Comparison of ENCODE assay signal across 8 cellular contexts in the genomic region with DNA sequence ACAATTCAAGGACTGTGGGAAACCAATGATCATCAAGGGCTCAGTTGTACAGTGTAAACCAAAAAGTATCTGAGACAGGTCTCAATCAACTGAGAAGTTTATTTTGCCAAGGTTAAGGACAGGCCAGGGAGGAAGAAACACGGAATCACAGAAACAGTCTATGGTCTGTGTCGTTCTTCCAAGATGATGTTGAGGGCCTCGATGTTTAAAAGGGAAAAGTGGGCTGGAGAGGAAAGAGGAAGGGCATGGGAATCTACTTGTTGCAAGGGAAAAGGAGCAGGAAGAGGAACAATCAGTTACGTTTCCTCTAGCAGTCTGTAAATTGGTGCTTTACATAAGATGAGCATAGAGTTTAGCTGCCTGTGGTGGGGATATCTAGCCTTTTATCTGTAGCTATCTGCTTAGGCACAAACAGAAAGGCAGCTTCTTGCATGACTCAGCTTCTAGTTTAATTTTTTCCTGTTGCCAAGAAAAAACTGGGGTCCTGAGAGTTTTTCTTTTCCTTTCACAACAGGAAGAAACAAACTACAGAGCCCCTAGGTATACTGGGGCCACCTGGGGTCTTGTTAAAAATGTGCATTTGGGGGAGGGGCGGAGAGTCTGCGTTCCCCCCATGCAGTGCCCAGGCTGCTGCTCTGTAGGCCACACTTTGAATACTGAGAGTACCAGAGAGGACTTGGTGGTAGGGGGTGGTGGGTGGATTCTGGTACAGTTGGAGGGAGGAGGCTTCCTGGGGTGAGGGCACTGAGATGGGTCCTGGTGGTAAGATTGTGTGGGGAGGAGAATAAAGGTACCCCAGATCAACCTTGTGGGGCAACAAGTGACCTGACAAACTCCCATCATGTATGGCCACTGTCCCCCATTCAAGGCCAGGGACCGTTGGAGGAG. TPM values are rescaled to one million over a fixed set of nuclear protein-coding genes. Genes with fewer than 3 reads are reported as not detected.
DNase-seq lines count a peak whose midpoint lies in the region; ATAC-seq, FAIRE-seq and TF ChIP-seq lines count a peak whose summit lies in the region.

No MANE protein-coding gene starts in this region.

- SMC1A ChIA-PET in GM12878 (lab: Charles Lee; ENCODE audit: uncharacterized antibody, unreplicated experiment), result interaction anchor here (0.8 to 3.4 kb wide), 9 partner anchors 14 to 205 kb away, joined by 3 to 39 read pairs (median 3); partner anchors contain the start of gene SYTL3

- peak; percentile 75 for DNase-seq in ELR (ENCODE audit: low read depth)
- peak; percentile 39 for DNase-seq in NAMALWA (ENCODE audit: low spot score)
- no peak for DNase-seq in GM12878 (ENCODE audit: low read depth, low spot score)
- DNase-seq in DMS 273 (lab: John Stamatoyannopoulos, UW; ENCODE audit: unreplicated experiment), result no peak
- no peak for DNase-seq in right atrium auricular region (ENCODE audit: low spot score)

- TF ChIP-seq EP300 in GM12878 (IDR thresholded peaks at IDR 0.05; ENCODE audit: borderline replicate concordance in 1 of 2, control insufficient read depth in 1 of 2, low read depth in 2 of 2, low read length in 2 of 2), result no peak

- POLR2A ChIA-PET in GM12878 (lab: Charles Lee), result interaction anchor here (1.0 to 3.4 kb wide), 5 partner anchors 11 to 31 kb away, joined by 3 to 19 read pairs (median 6); no protein-coding TSS in a partner anchor

- TF ChIP-seq CTCF in GM12878 (IDR thresholded peaks at IDR 0.05 in 2 of 3, conservative IDR thresholded peaks at IDR 0.05 in 1 of 3; ENCODE audit: control insufficient read depth in 2 of 3, extremely low read depth in 1 of 3, insufficient read depth in 1 of 3, low read depth in 3 of 3, low read length in 3 of 3), result no peak
- no peak for TF ChIP-seq CTCF in right atrium auricular region (IDR thresholded peaks at IDR 0.05)

- WGBS in GM12878 (ENCODE audit: insufficient coverage, insufficient replicate concordance, low lambda C conversion rate, missing lambda C conversion rate), result 39% methylated on average over 7 of the region's 7 CpGs

- H3K27me3 ChIP-seq in GM12878 (replicated peaks in 1 of 2; ENCODE audit: control insufficient read depth in 2 of 2, insufficient read depth in 2 of 2, low read length in 1 of 2) (no peaks in the 10 kb centered on the region), muscle layer of duodenum (ENCODE audit: low read depth, low read length) (no peaks in the 10 kb centered on the region), right atrium auricular region (no peaks in the 10 kb centered on the region)

- H3K79me2 ChIP-seq in GM12878 (ENCODE audit: control insufficient read depth, insufficient read depth, low read length), result no peaks in the 10 kb centered on the region

- no peak overlapping the region for H3K9ac ChIP-seq in GM12878 (ENCODE audit: control insufficient read depth, insufficient read depth, low read length)

- intact Hi-C loops in GM12878 (cut with micrococcal nuclease; ENCODE audit: unreplicated experiment), result no loop called here

- peak overlapping the region; percentile 54 for H3K27ac ChIP-seq in GM12878 (ENCODE audit: control insufficient read depth, insufficient read depth)
- H3K27ac ChIP-seq in muscle layer of duodenum (ENCODE audit: low read length), result peak overlapping the region; percentile 79
- no peak overlapping the region for H3K27ac ChIP-seq in right atrium auricular region

- H3K36me3 ChIP-seq in GM12878 (ENCODE audit: control insufficient read depth in 2 of 2, insufficient read depth in 2 of 2, low read length in 1 of 2), result no peaks in the 10 kb centered on the region
- H3K36me3 ChIP-seq in muscle layer of duodenum (ENCODE audit: control insufficient read depth in 1 of 2, insufficient read depth in 2 of 2, low read length in 2 of 2), result peaks cover 0 to 4% of the 10 kb centered on the region in 2 donors
- no peaks in the 10 kb centered on the region for H3K36me3 ChIP-seq in right atrium auricular region

- in situ Hi-C loops in GM12878 (cut with MboI), result no loop called here

- CTCF ChIA-PET in GM12878 (lab: Yijun Ruan, JAX), result interaction anchor here (0.6 to 3.2 kb wide), 5 partner anchors 12 to 57 kb away, joined by 3 to 13 read pairs (median 3); no protein-coding TSS in a partner anchor

- TF ChIP-seq POLR2A in GM12878 (IDR thresholded peaks at IDR 0.05; ENCODE audit: low read depth, low read length), result no peak

- H3K4me3 ChIP-seq in GM12878 (no peak overlapping the region), muscle layer of duodenum (ENCODE audit: low read depth in 1 of 2, low read length in 2 of 2) (no peak overlapping the region), right atrium auricular region (no peak overlapping the region)

- TF ChIP-seq RAD21 in GM12878 (IDR thresholded peaks at IDR 0.05; ENCODE audit: insufficient read depth, low read depth, low read length), result no peak

- peak overlapping the region; percentile 61; the same call in 1 of the 2 replicates for H3K4me2 ChIP-seq in GM12878 (ENCODE audit: control insufficient read depth, insufficient read depth)

- H4K20me1 ChIP-seq in GM12878 (ENCODE audit: control insufficient read depth, insufficient read depth), result no peaks in the 10 kb centered on the region

- ATAC-seq in GM12878, result no peak
- ATAC-seq in GM18909 (IDR thresholded peaks at IDR 0.05; ENCODE audit: poor library complexity, unreplicated experiment), result no peak
- ATAC-seq in GM18502 (IDR thresholded peaks at IDR 0.05; ENCODE audit: poor library complexity, unreplicated experiment), result no peak

- H3K4me1 ChIP-seq in GM12878 (ENCODE audit: control insufficient read depth, insufficient read depth, low read length) (peaks cover 34% of the 10 kb centered on the region), muscle layer of duodenum (ENCODE audit: control insufficient read depth in 1 of 2, insufficient read depth in 2 of 2, low read length in 2 of 2) (peaks cover 12 to 20% of the 10 kb centered on the region in 2 donors), right atrium auricular region (peaks cover 0 to 48% of the 10 kb centered on the region in 2 donors)

- H3K9me3 ChIP-seq in GM12878 (replicated peaks; ENCODE audit: control insufficient read depth, insufficient read depth, low read length), result no peaks in the 10 kb centered on the region
- H3K9me3 ChIP-seq in muscle layer of duodenum (ENCODE audit: control insufficient read depth in 1 of 2, low read length in 2 of 2), result no peaks in the 10 kb centered on the region
- H3K9me3 ChIP-seq in right atrium auricular region, result no peaks in the 10 kb centered on the region

- no peak for FAIRE-seq in GM12878 (lab: Jason Lieb, UNC)

- RAD21 ChIA-PET in GM12878 (lab: Charles Lee; ENCODE audit: unreplicated experiment), result interaction anchor here (0.6 to 3.0 kb wide), 9 partner anchors 11 to 98 kb away, joined by 3 to 21 read pairs (median 3); partner anchors contain the start of gene EZR

- H2AFZ ChIP-seq in GM12878 (ENCODE audit: control insufficient read depth, low read depth, low read length), result peak overlapping the region; percentile 63

- no TSS peak for BruUV-seq in GM12878 (replicated peaks; lab: Mats Ljungman, UMichigan)

TF ChIP-seq in GM12878, 131 proteins besides CTCF, POLR2A, EP300 and RAD21 (continues in another document):
- TF ChIP-seq DPF2 (IDR thresholded peaks at IDR 0.05) (no peak), ESRRA (IDR thresholded peaks at IDR 0.05; ENCODE audit: low read length) (no peak), PML (IDR thresholded peaks at IDR 0.05; ENCODE audit: low read length) (no peak)

RNA-seq across cellular contexts. Expression of gene EZR, which starts 35.3 kb away (rescaled TPM):
- total RNA-seq in GM12878 (2013; cell fraction: nucleolus; rRNA removed), result 54.4 and 55.1 TPM in 2 replicates
- total RNA-seq in GM12878 (2014; rRNA removed) (189 and 200 TPM in 2 replicates), GM12878 (2014; rRNA removed; fragmentation: Illumina TruSeq; extraction: Trizol) (155 and 160 TPM in 2 replicates), GM12878 (2021) (248 and 249 TPM in 2 replicates), right atrium auricular region (100 to 1,000 TPM; 161 to 197 TPM)
- 148 TPM for polyA plus RNA-seq in GM12878 (2011; ENCODE audit: low read depth)
- polyA plus RNA-seq in GM12878 (2011; rRNA removed) (93.4 and 128 TPM in 2 replicates), GM12878 (2014; fragmentation: Illumina TruSeq; extraction: Trizol) (141 and 160 TPM in 2 replicates), GM12878 (2014; fragmentation: Nextera tagmentation; extraction: Ambion mirVana) (10 to 100 TPM; 79.1 to 98.6 TPM), GM12878 (2014; rRNA removed) (162 and 171 TPM in 2 replicates), GM12878 (2016; fragmentation: Nextera tagmentation; extraction: Ambion mirVana) (100 to 1,000 TPM; 277 to 282 TPM)
- 112 and 120 TPM in 2 replicates for polyA plus RNA-seq in GM12878 (2011; cell fraction: cytosol; rRNA removed)
- polyA plus RNA-seq in GM12878 (2011; cell fraction: nucleus; rRNA removed), result 120 and 221 TPM in 2 replicates
- polyA plus RNA-seq in GM12878 (2012), result 164 and 171 TPM in 2 replicates
- 93.4 and 100 TPM in 2 replicates for polyA minus RNA-seq in GM12878 (2011; rRNA and poly(A)+ RNA removed)
- 46.6 and 47.4 TPM in 2 replicates for polyA minus RNA-seq in GM12878 (2011; cell fraction: cytosol; rRNA and poly(A)+ RNA removed)
- polyA minus RNA-seq in GM12878 (2011; cell fraction: nucleus; rRNA and poly(A)+ RNA removed), result 24.4 and 59.1 TPM in 2 replicates

Comparison
In these comparisons a context has a peak if more than half of its experiments do, and no peak if none do; other contexts are left out.
1. DNase-seq: peak in ELR (single experiment) and NAMALWA (single experiment); none in GM12878 (single experiment), DMS 273 (single experiment) and right atrium auricular region (single experiment).
2. H3K27ac ChIP-seq: peak in GM12878 (single experiment) and muscle layer of duodenum (single experiment); none in right atrium auricular region (0 of 2).